In the genomic region with DNA sequence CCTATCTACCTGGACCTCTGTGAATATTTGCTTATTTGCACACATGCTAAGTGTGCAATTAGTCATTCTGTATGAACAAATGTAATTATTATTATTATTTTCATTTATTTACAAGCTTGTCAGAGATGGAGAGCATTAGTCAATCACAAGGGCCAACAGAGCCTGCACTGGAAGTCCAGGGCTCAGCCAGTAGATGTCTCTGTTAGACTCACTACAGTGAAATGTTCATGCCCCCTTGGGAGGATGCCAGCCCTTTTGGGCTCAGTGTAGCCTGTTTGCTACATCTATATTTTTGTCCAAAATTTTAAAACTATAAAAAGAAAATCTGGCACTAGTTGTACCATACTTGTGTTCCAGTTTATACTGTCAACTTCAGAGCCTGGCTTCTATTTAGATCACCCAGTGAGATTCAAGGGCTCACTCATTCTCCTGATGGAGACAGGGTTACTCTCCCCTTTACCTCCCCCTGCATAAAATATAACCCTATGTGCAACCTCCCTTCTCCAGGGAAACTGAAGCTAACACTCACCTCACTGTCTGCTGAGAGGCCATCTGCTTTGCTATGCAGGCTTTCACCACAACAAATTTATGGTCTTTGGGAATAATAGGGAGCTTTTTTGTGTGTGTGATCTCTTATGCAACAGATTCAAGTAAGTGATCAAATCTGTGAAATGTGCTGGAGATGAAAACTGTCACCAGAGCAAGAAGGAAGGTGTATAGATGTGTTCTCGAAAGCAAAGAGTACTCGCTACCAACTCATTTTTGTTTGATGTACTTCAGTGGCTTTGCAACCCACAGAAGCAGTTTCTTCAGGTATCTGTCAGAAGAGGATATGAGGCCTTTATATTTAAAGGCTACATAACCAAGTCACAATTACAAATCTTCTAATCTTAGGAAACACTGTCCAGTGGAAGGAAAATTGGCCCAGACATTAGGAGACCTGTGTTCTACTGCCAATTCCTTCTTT, we compare ENCODE assay signal across 9 cellular contexts.
A peak's percentile ranks its signal among the peaks of the same experiment; 100 is the strongest.
DNase-seq lines count a peak whose midpoint lies in the region; ATAC-seq and TF ChIP-seq lines count a peak whose summit lies in the region.
"Had no signal": no experiment of that assay in that cellular context is flagged by ENCODE, and none has a peak within 500 bp of the region (broad histone marks: within the 10 kb centered on the region; RNA-seq: fewer than 3 reads in every experiment).

No MANE protein-coding gene starts in this region.

- no peak overlapping the region for H3K4me3 Mint-ChIP-seq in type B pancreatic cell
- H3K4me3 Mint-ChIP-seq: T-helper 17 cell had no signal

- no peak overlapping the region for H3K27ac Mint-ChIP-seq in type B pancreatic cell
- H3K27ac Mint-ChIP-seq: T-helper 17 cell had no signal

- ATAC-seq in GM19328 (IDR thresholded peaks at IDR 0.05; ENCODE audit: unreplicated experiment), result no peak
- ATAC-seq: T-helper 17 cell had no signal

- peaks cover 15% of the 10 kb centered on the region for H3K27me3 Mint-ChIP-seq in type B pancreatic cell
- H3K27me3 Mint-ChIP-seq: T-helper 17 cell had no signal

- no peak for TF ChIP-seq CTCF in type B pancreatic cell (conservative IDR thresholded peaks at IDR 0.05)

- H3K9me3 Mint-ChIP-seq in type B pancreatic cell, result no peaks in the 10 kb centered on the region

- peaks cover 15% of the 10 kb centered on the region for H3K4me1 Mint-ChIP-seq in type B pancreatic cell (ENCODE audit: unreplicated experiment)

- no peaks in the 10 kb centered on the region for H3K36me3 Mint-ChIP-seq in type B pancreatic cell

- peak; percentile 2 for DNase-seq in NCI-H2227 (lab: John Stamatoyannopoulos, UW; ENCODE audit: unreplicated experiment)
- no peak for DNase-seq in NCI-H2227 treated with DMSO at 0.1 percent for 48 hours (lab: John Stamatoyannopoulos, UW)
- DNase-seq in NCI-H2196 (lab: John Stamatoyannopoulos, UW; ENCODE audit: unreplicated experiment), result peak; percentile 74
- DNase-seq in cerebellum (ENCODE audit: low spot score), result peak; percentile 71
- DNase-seq in midbrain (lab: John Stamatoyannopoulos, UW), result peak; percentile 77
- no peak for DNase-seq in type B pancreatic cell (ENCODE audit: extremely low spot score, unreplicated experiment)
- DNase-seq in NCI-H226, result no peak

Comparison
In these comparisons a context has a peak if more than half of its experiments do, and no peak if none do; other contexts are left out.
1. DNase-seq: peak in NCI-H2227 (single experiment), NCI-H2196 (single experiment), cerebellum (single experiment) and midbrain (single experiment); none in NCI-H2227 treated with DMSO at 0.1 percent for 48 hours (single experiment), type B pancreatic cell (single experiment) and NCI-H226 (single experiment).